ENCODE assay signal across 25 cellular contexts in the genomic region with DNA sequence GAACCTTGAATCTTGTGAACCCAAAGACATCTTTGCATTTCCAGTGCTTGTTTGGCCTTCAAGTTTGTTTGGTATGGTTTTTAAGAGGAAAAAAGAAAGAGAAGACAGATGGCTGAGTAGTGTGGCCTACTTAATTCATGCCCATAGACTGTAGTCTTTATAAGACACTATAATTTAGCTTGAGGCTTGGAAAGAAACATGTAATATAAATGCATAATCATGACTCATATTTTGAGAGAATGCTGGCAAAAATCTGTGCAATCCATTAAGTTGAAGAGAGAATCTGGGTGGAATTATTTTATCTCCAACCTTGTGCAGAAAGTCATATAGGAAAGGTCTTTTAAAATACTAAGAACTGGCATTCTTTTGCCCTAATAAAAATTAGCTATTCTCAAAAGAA.
"Had no signal": no experiment of that assay in that cellular context is flagged by ENCODE, and none has a peak within 500 bp of the region (broad histone marks: within the 10 kb centered on the region; RNA-seq: fewer than 3 reads in every experiment).

No MANE protein-coding gene starts in this region.

- H3K27ac ChIP-seq: body of pancreas, gastroesophageal sphincter, left ventricle myocardium inferior, prostate gland, right atrium auricular region, spleen, thoracic aorta had no signal

- H3K36me3 Mint-ChIP-seq: activated naive CD8-positive, alpha-beta T cell; memory B cell had no signal

- H3K4me3 ChIP-seq: body of pancreas, gastroesophageal sphincter, left ventricle myocardium inferior, prostate gland, right atrium auricular region, spleen, thoracic aorta had no signal

- H3K27me3 ChIP-seq: body of pancreas, gastroesophageal sphincter, right atrium auricular region, spleen had no signal

- DNase-seq: activated CD4-positive, alpha-beta T cell treated with anti-CD3 and anti-CD28 coated beads for 1 hour; activated CD4-positive, alpha-beta T cell treated with anti-CD3 and anti-CD28 coated beads, Interleukin-2, amount 50 U/mL, for 1 hour; activated naive CD4-positive, alpha-beta T cell; activated T-cell treated with anti-CD3 and anti-CD28 coated beads, Interleukin-2, amount 50 U/mL, for 1 hour; anterior cingulate cortex; body of pancreas; dermis blood vessel endothelial cell; effector CD8-positive, alpha-beta T cell; erythroblast; head of caudate nucleus; hypothalamus; left ventricle myocardium inferior; occipital lobe; spleen; stimulated activated CD4-positive, alpha-beta T cell treated with anti-CD3 and anti-CD28 coated beads, Interleukin-4, amount 100 ng/mL, for 1 hour; stimulated activated naive CD4-positive, alpha-beta T cell treated with Interleukin-2 at 50 U/mL for 16 hours; T-helper 9 cell had no signal

- H3K4me1 Mint-ChIP-seq: activated T-helper 17 cell treated with anti-CD3 and anti-CD28 coated beads, Interleukin-2, amount 50 U/mL, for 72 hours; memory B cell had no signal

- H3K4me3 Mint-ChIP-seq: activated naive CD8-positive, alpha-beta T cell; activated T-helper 17 cell treated with anti-CD3 and anti-CD28 coated beads, Interleukin-2, amount 50 U/mL, for 72 hours; memory B cell; type B pancreatic cell had no signal

- ATAC-seq: activated T-helper 17 cell treated with anti-CD3 and anti-CD28 coated beads, Interleukin-2, amount 50 U/mL, for 72 hours; body of pancreas; gastroesophageal sphincter had no signal

- H3K27me3 Mint-ChIP-seq: activated naive CD8-positive, alpha-beta T cell; activated T-helper 17 cell treated with anti-CD3 and anti-CD28 coated beads, Interleukin-2, amount 50 U/mL, for 72 hours; type B pancreatic cell had no signal

- H3K36me3 ChIP-seq: prostate gland, right atrium auricular region, thoracic aorta had no signal

- H3K27ac Mint-ChIP-seq: activated naive CD8-positive, alpha-beta T cell; activated T-helper 17 cell treated with anti-CD3 and anti-CD28 coated beads, Interleukin-2, amount 50 U/mL, for 72 hours; memory B cell; type B pancreatic cell had no signal

- H3K9me3 Mint-ChIP-seq: activated T-helper 17 cell treated with anti-CD3 and anti-CD28 coated beads, Interleukin-2, amount 50 U/mL, for 72 hours; memory B cell; type B pancreatic cell had no signal

- H3K4me1 ChIP-seq: body of pancreas, prostate gland had no signal

- H3K9me3 ChIP-seq: body of pancreas, gastroesophageal sphincter, left ventricle myocardium inferior, prostate gland, right atrium auricular region, spleen, thoracic aorta had no signal
